Comparison of ENCODE assay signal across 17 cellular contexts in genomic region chr11:116790167-116791001, GRCh38. TPM values are rescaled to one million over a fixed set of nuclear protein-coding genes. Genes with fewer than 3 reads are reported as not detected.
DNase-seq lines count a peak whose midpoint lies in the region; ATAC-seq, FAIRE-seq and TF ChIP-seq lines count a peak whose summit lies in the region.
"Had no signal": no experiment of that assay in that cellular context is flagged by ENCODE, and none has a peak within 500 bp of the region (broad histone marks: within the 10 kb centered on the region; RNA-seq: fewer than 3 reads in every experiment).

No MANE protein-coding gene starts in this region.

- no peak overlapping the region for H4K8ac ChIP-seq in neuronal stem cell (ENCODE audit: low read depth, low read length)

- intact Hi-C loops in kidney (cut with DNase I), result no loop called here

- H3K27ac ChIP-seq in CD4-positive, CD25-positive, alpha-beta regulatory T cell (ENCODE audit: insufficient read depth, low read length, poor library complexity, severe bottlenecking), result no peak overlapping the region
- H3K27ac ChIP-seq in kidney (ENCODE audit: low read depth in 2 of 2, low read length in 2 of 2) (no peak overlapping the region), neuronal stem cell (replicated peaks; ENCODE audit: low read length) (no peak overlapping the region)

- H2BK5ac ChIP-seq in neuronal stem cell (ENCODE audit: low read length), result no peak overlapping the region

- H3K27me3 ChIP-seq in CD4-positive, CD25-positive, alpha-beta regulatory T cell (ENCODE audit: control insufficient read depth, insufficient read depth, low read length), result no peaks in the 10 kb centered on the region
- peaks cover 0 to 12% (median 3%) of the 10 kb centered on the region in 3 experiments for H3K27me3 ChIP-seq in neuronal stem cell (ENCODE audit: control insufficient read depth in 3 of 3, insufficient read depth in 3 of 3, low read depth in 1 of 3, low read length in 3 of 3)

- peaks cover 19 to 48% (median 32%) of the 10 kb centered on the region in 4 donors for H3K4me1 Mint-ChIP-seq in CD4-positive, CD25-positive, alpha-beta regulatory T cell

- no peak overlapping the region for H3K4ac ChIP-seq in neuronal stem cell (ENCODE audit: low read length)

- no peak overlapping the region for H4K91ac ChIP-seq in neuronal stem cell (ENCODE audit: low read depth, low read length, poor library complexity)

- peaks cover 5% of the 10 kb centered on the region for H3K36me3 Mint-ChIP-seq in CD4-positive, CD25-positive, alpha-beta regulatory T cell

- DNase-seq in CD4-positive, CD25-positive, alpha-beta regulatory T cell, result no peak
- peak; percentile 60 for DNase-seq in Jurkat, Clone E6-1 (ENCODE audit: low read depth, low spot score)
- DNase-seq in kidney (peak; percentile 79), neuronal stem cell (ENCODE audit: low spot score) (no peak), DMS153 (lab: John Stamatoyannopoulos, UW) (no peak), medulla oblongata (ENCODE audit: extremely low spot score) (no peak)
- DNase-seq: DMS79, SIG-M5 had no signal

- peaks cover 12% of the 10 kb centered on the region for H3K27me3 Mint-ChIP-seq in CD4-positive, CD25-positive, alpha-beta regulatory T cell

- H2BK120ac ChIP-seq in neuronal stem cell (ENCODE audit: low read depth, low read length), result no peak overlapping the region

- H3K4me3 ChIP-seq in CD4-positive, CD25-positive, alpha-beta regulatory T cell (ENCODE audit: low read depth, low read length), result no peak overlapping the region
- no peak overlapping the region for H3K4me3 ChIP-seq in Jurkat, Clone E6-1 (ENCODE audit: low read length)
- H3K4me3 ChIP-seq in kidney (ENCODE audit: low read length in 2 of 2) (no peak overlapping the region), neuronal stem cell (ENCODE audit: low read length in 2 of 2) (no peak overlapping the region)
- H3K4me3 ChIP-seq: GM12878 had no signal

- no peak overlapping the region for H3K4me2 ChIP-seq in neuronal stem cell (ENCODE audit: insufficient read depth, low read length, poor library complexity, severe bottlenecking)

- FAIRE-seq in kidney (lab: Jason Lieb, UNC), result no peak
- FAIRE-seq: GM12878 had no signal

- H3K9ac ChIP-seq in kidney (ENCODE audit: low read length in 2 of 2) (no peak overlapping the region), neuronal stem cell (ENCODE audit: low read depth, low read length, poor library complexity) (no peak overlapping the region)

- TF ChIP-seq CTCF in kidney (IDR thresholded peaks at IDR 0.05; ENCODE audit: borderline replicate concordance, extremely low read depth, insufficient read depth), result no peak

- H2AK5ac ChIP-seq in neuronal stem cell (ENCODE audit: low read depth, low read length), result peak overlapping the region; percentile 24

- H3K9me3 Mint-ChIP-seq in CD4-positive, CD25-positive, alpha-beta regulatory T cell, result no peaks in the 10 kb centered on the region

- H3K18ac ChIP-seq in neuronal stem cell (ENCODE audit: low read length), result no peak overlapping the region

- no peak overlapping the region for H3K14ac ChIP-seq in neuronal stem cell (ENCODE audit: low read length)

- no peak overlapping the region for H2BK12ac ChIP-seq in neuronal stem cell (ENCODE audit: low read length)

- H3K4me1 ChIP-seq in CD4-positive, CD25-positive, alpha-beta regulatory T cell (ENCODE audit: control insufficient read depth, insufficient read depth, low read length, poor library complexity, severe bottlenecking), result peaks cover 27% of the 10 kb centered on the region
- peaks cover 16 to 17% of the 10 kb centered on the region in 2 donors for H3K4me1 ChIP-seq in kidney (ENCODE audit: control insufficient read depth in 1 of 2, insufficient read depth in 1 of 2, low read depth in 1 of 2, low read length in 2 of 2)
- peaks cover 8 to 17% of the 10 kb centered on the region in 2 donors for H3K4me1 ChIP-seq in neuronal stem cell (ENCODE audit: control insufficient read depth in 2 of 2, insufficient read depth in 1 of 2, low read depth in 1 of 2, low read length in 2 of 2)

- H3K23ac ChIP-seq in neuronal stem cell (ENCODE audit: low read depth, low read length, poor library complexity), result peak overlapping the region; percentile 37

- H3K36me3 ChIP-seq in CD4-positive, CD25-positive, alpha-beta regulatory T cell (ENCODE audit: control insufficient read depth, insufficient read depth, low read length), result peaks cover 11% of the 10 kb centered on the region
- H3K36me3 ChIP-seq in kidney (ENCODE audit: control insufficient read depth in 1 of 2, insufficient read depth in 2 of 2, low read length in 2 of 2), result peaks cover 6 to 10% of the 10 kb centered on the region in 2 donors
- H3K36me3 ChIP-seq in neuronal stem cell (replicated peaks in 1 of 2; ENCODE audit: control insufficient read depth in 2 of 2, insufficient read depth in 2 of 2, low read length in 2 of 2), result peaks cover 5 to 17% of the 10 kb centered on the region in 2 donors

- H2AFZ ChIP-seq in neuronal stem cell (ENCODE audit: low read length), result peak overlapping the region; percentile 84

- H3K27ac Mint-ChIP-seq in CD4-positive, CD25-positive, alpha-beta regulatory T cell, result no peak overlapping the region

- ATAC-seq in CD4-positive, CD25-positive, alpha-beta regulatory T cell (ENCODE audit: low read depth in 2 of 2), result no peak
- ATAC-seq in GM21515 (IDR thresholded peaks at IDR 0.05; ENCODE audit: unreplicated experiment), result no peak

- H3K79me1 ChIP-seq in neuronal stem cell (ENCODE audit: low read depth, low read length), result no peaks in the 10 kb centered on the region

- no peaks in the 10 kb centered on the region for H3K9me3 ChIP-seq in CD4-positive, CD25-positive, alpha-beta regulatory T cell (ENCODE audit: control insufficient read depth in 2 of 2, low read length in 2 of 2)
- H3K9me3 ChIP-seq in kidney (ENCODE audit: control insufficient read depth in 1 of 2, low read length in 2 of 2) (no peaks in the 10 kb centered on the region), neuronal stem cell (replicated peaks in 1 of 2; ENCODE audit: control insufficient read depth in 2 of 2, insufficient read depth in 1 of 2, low read depth in 1 of 2, low read length in 2 of 2) (no peaks in the 10 kb centered on the region)

- no CpG with 5 or more reads among the region's 53 CpGs for WGBS in neuronal stem cell (ENCODE audit: extremely low coverage in 2 of 2, insufficient read length in 2 of 2, insufficient replicate concordance in 1 of 2), 2 donors

- H3K4me3 Mint-ChIP-seq in CD4-positive, CD25-positive, alpha-beta regulatory T cell, result peak overlapping the region in 3 of 4 donors; percentile 75 to 90 (median 85)

- peak overlapping the region; percentile 3 for H2BK15ac ChIP-seq in neuronal stem cell (ENCODE audit: low read length)

RNA-seq across cellular contexts. Expression of gene APOA5, which starts 1.3 kb away (rescaled TPM):
- not detected for total RNA-seq in CD4-positive, CD25-positive, alpha-beta regulatory T cell
- polyA plus RNA-seq in CD4-positive, CD25-positive, alpha-beta regulatory T cell, result not detected
- not detected for polyA plus RNA-seq in Jurkat, Clone E6-1 (2012; ENCODE audit: insufficient read depth, insufficient read length)
- not detected for total RNA-seq in kidney
- polyA plus RNA-seq in kidney (ENCODE audit: insufficient read depth, low read depth, low replicate concordance), result not detected
- 0.03 TPM for polyA plus RNA-seq in neuronal stem cell (2013, experiment 1 of 2)
- polyA plus RNA-seq in neuronal stem cell (2013, experiment 2 of 2), result not detected
- total RNA-seq: A673, Calu3, G401, HT1080, MCF 10A, NCI-H460 had no signal
- polyA plus RNA-seq: CD14-positive monocyte, GM12878 had no signal

RNA-seq across cellular contexts. Expression of gene ZPR1, which starts 2.6 kb away (rescaled TPM):
- 99.8 TPM for total RNA-seq in CD4-positive, CD25-positive, alpha-beta regulatory T cell
- polyA plus RNA-seq in CD4-positive, CD25-positive, alpha-beta regulatory T cell, result 10 to 100 TPM; 43.4 to 53.1 (median 44.5) TPM
- polyA plus RNA-seq in Jurkat, Clone E6-1 (2012; ENCODE audit: insufficient read depth, insufficient read length), result 96.2 TPM
- 40.2 TPM for total RNA-seq in kidney
- 30.0 TPM for polyA plus RNA-seq in kidney (ENCODE audit: insufficient read depth, low read depth, low replicate concordance)
- 20.9 TPM for polyA plus RNA-seq in neuronal stem cell (2013, experiment 1 of 2)
- polyA plus RNA-seq in neuronal stem cell (2013, experiment 2 of 2), result 21.9 TPM

RNA-seq across cellular contexts. Expression of gene BUD13, which starts 17.6 kb away (rescaled TPM):
- 12.9 TPM for total RNA-seq in CD4-positive, CD25-positive, alpha-beta regulatory T cell
- 10 to 100 TPM; 12.1 to 18.5 (median 14.2) TPM for polyA plus RNA-seq in CD4-positive, CD25-positive, alpha-beta regulatory T cell
- 53.3 TPM for polyA plus RNA-seq in Jurkat, Clone E6-1 (2012; ENCODE audit: insufficient read depth, insufficient read length)
- total RNA-seq in kidney, result 14.1 TPM
- polyA plus RNA-seq in kidney (ENCODE audit: insufficient read depth, low read depth, low replicate concordance), result 11.7 TPM
- polyA plus RNA-seq in neuronal stem cell (2013, experiment 1 of 2), result 31.8 TPM
- polyA plus RNA-seq in neuronal stem cell (2013, experiment 2 of 2), result 31.6 TPM

RNA-seq across cellular contexts. Expression of gene APOA4, which starts 32.7 kb away (rescaled TPM):
- not detected for total RNA-seq in CD4-positive, CD25-positive, alpha-beta regulatory T cell
- polyA plus RNA-seq in CD4-positive, CD25-positive, alpha-beta regulatory T cell, result not detected
- polyA plus RNA-seq in Jurkat, Clone E6-1 (2012; ENCODE audit: insufficient read depth, insufficient read length), result not detected
- not detected for total RNA-seq in kidney
- 0.80 TPM for polyA plus RNA-seq in kidney (ENCODE audit: insufficient read depth, low read depth, low replicate concordance)
- polyA plus RNA-seq in neuronal stem cell (2013, experiment 1 of 2), result not detected
- polyA plus RNA-seq in neuronal stem cell (2013, experiment 2 of 2), result not detected
- total RNA-seq: A673, Calu3, G401, GM12878, HT1080, MCF 10A, NCI-H460 had no signal
- polyA plus RNA-seq: CD14-positive monocyte, GM12878 had no signal

RNA-seq across cellular contexts. Expression of gene APOC3, which starts 39.3 kb away (rescaled TPM):
- total RNA-seq in CD4-positive, CD25-positive, alpha-beta regulatory T cell, result not detected
- polyA plus RNA-seq in CD4-positive, CD25-positive, alpha-beta regulatory T cell, result not detected
- polyA plus RNA-seq in Jurkat, Clone E6-1 (2012; ENCODE audit: insufficient read depth, insufficient read length), result not detected
- total RNA-seq in kidney, result not detected
- polyA plus RNA-seq in kidney (ENCODE audit: insufficient read depth, low read depth, low replicate concordance), result 35.6 TPM
- polyA plus RNA-seq in neuronal stem cell (2013, experiment 1 of 2), result not detected
- not detected for polyA plus RNA-seq in neuronal stem cell (2013, experiment 2 of 2)
- total RNA-seq: A673, Calu3, G401, HT1080, MCF 10A, NCI-H460 had no signal
- polyA plus RNA-seq: CD14-positive monocyte, GM12878 had no signal

Comparison
In these comparisons a context has a peak if more than half of its experiments do, and no peak if none do; other contexts are left out.
1. DNase-seq: peak in Jurkat, Clone E6-1 (single experiment) and kidney (single experiment); none in CD4-positive, CD25-positive, alpha-beta regulatory T cell (0 of 3), neuronal stem cell (single experiment), DMS153 (single experiment) and medulla oblongata (single experiment).